22 cellular contexts compared by ENCODE assay signal in the genomic region with DNA sequence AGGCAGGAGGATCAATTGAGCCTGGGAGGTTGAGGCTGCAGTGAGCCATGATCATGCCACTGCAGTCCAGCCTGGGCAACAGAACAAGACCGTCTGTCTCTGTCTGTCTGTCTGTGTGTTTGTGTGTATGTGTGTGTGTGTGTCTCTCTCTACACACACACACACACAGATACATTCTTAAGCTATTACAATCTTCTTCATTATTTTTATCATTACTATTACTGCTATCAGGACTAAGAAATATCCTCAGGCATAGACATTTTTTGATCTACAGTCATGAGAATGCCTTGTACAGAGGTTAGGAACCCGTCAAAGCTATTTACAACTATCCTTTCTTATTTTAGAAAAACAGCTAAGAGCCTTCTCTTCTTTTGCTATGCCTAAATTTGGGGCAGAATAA.
"Had no signal": no experiment of that assay in that cellular context is flagged by ENCODE, and none has a peak within 500 bp of the region (broad histone marks: within the 10 kb centered on the region; RNA-seq: fewer than 3 reads in every experiment).

No MANE protein-coding gene starts in this region.

- H3K36me3 ChIP-seq: ascending aorta, MG63 had no signal

- H3K27ac ChIP-seq: ascending aorta, body of pancreas had no signal

- H3K4me3 ChIP-seq: ascending aorta, body of pancreas, MG63 had no signal

- H3K4me1 ChIP-seq: ascending aorta had no signal

- H3K27me3 ChIP-seq: ascending aorta, body of pancreas, MG63 had no signal

- DNase-seq: activated CD4-positive, alpha-beta T cell treated with anti-CD3 and anti-CD28 coated beads for 48 hours; activated CD4-positive, alpha-beta T cell treated with anti-CD3 and anti-CD28 coated beads, Interleukin-2, amount 50 U/mL, for 4 hours; activated CD4-positive, CD25-positive, alpha-beta regulatory T cell treated with anti-CD3 and anti-CD28 coated beads, Interleukin-2, amount 50 U/mL, for 72 hours; activated CD8-positive, alpha-beta memory T cell treated with anti-CD3 and anti-CD28 coated beads, Interleukin-2, amount 50 U/mL, for 48 hours; activated CD8-positive, alpha-beta T cell treated with anti-CD3 and anti-CD28 coated beads, Interleukin-2, amount 10 ng/mL, durations not matched to agents 7 days and 5 days; activated naive CD8-positive, alpha-beta T cell treated with anti-CD3 and anti-CD28 coated beads, Interleukin-2, amount 50 U/mL, for 24 hours; activated T-cell treated with anti-CD3 and anti-CD28 coated beads, Interleukin-2, amount 50 U/mL, for 1 hour; amniotic stem cell; body of pancreas; MG63; MV-4-11; NCI-H1092 treated with DMSO at 0.1 percent for 48 hours; NCI-H1436; NCI-H187; NCI-H2081; NCI-H446; NCI-H524; PC-3; SHP77 treated with DMSO at 0.1 percent for 48 hours; T-helper 17 cell; T-helper 9 cell had no signal

- H3K9me3 ChIP-seq: ascending aorta, body of pancreas, MG63 had no signal
